In genomic region chr10:23438547-23439451, GRCh38 we compare ENCODE assay signal across 8 cellular contexts. TPM values are rescaled to one million over a fixed set of nuclear protein-coding genes. Genes with fewer than 3 reads are reported as not detected.
DNase-seq lines count a peak whose midpoint lies in the region; ATAC-seq and TF ChIP-seq lines count a peak whose summit lies in the region.

OTUD1 (plus strand) TSS chr10:23439075; CDS start chr10:23439458, 383 bp downstream.

- no peaks in the 10 kb centered on the region for H3K27me3 ChIP-seq in kidney epithelial cell (ENCODE audit: control insufficient read depth, insufficient read depth, low read length)

- TF ChIP-seq CTCF in kidney epithelial cell (IDR thresholded peaks at IDR 0.05; ENCODE audit: insufficient read depth, low read length, poor library complexity, severe bottlenecking) = peak; percentile 8

- H3K4me3 ChIP-seq in kidney epithelial cell (ENCODE audit: low read depth, low read length) = peak within 1 kb of the TSS; percentile 71

- peak; percentile 84 for ATAC-seq in GM18907 (IDR thresholded peaks at IDR 0.05; ENCODE audit: unreplicated experiment)
- ATAC-seq in HG03139 (IDR thresholded peaks at IDR 0.05; ENCODE audit: unreplicated experiment) = peak; percentile 73

- DNase-seq in AG08396 (ENCODE audit: low spot score) = peak; percentile 97
- peak; percentile 62 for DNase-seq in NCI-H2196 treated with DMSO at 0.1 percent for 48 hours (lab: John Stamatoyannopoulos, UW; ENCODE audit: unreplicated experiment)
- peak; percentile 96 for DNase-seq in activated CD4-positive, CD25-positive, alpha-beta regulatory T cell treated with anti-CD3 and anti-CD28 coated beads, Interleukin-2, amount 50 U/mL, for 72 hours
- peak; percentile 74 to 84 for DNase-seq in cerebellar nuclear complex (lab: John Stamatoyannopoulos, UW)
- peak; percentile 64 for DNase-seq in kidney epithelial cell (ENCODE audit: low read depth)
- DNase-seq in stimulated activated CD4-positive, alpha-beta T cell treated with anti-CD3 and anti-CD28 coated beads, Interleukin-15, amount 100 ng/mL, for 24 hours = peak; percentile 95

- H3K36me3 ChIP-seq in kidney epithelial cell (ENCODE audit: control insufficient read depth, insufficient read depth, low read length) = no peaks in the 10 kb centered on the region

RNA-seq across cellular contexts. Expression of gene OTUD1, which starts in this region (rescaled TPM):
- total RNA-seq in kidney epithelial cell = 13.7 and 14.4 TPM in 2 replicates

Comparison
In these comparisons a context has a peak if more than half of its experiments do, and no peak if none do; other contexts are left out.
1. Peak in every context shown above with its lines: DNase-seq, ATAC-seq and H3K4me3 ChIP-seq.